Comparison of ENCODE assay signal across 36 cellular contexts in the genomic region with DNA sequence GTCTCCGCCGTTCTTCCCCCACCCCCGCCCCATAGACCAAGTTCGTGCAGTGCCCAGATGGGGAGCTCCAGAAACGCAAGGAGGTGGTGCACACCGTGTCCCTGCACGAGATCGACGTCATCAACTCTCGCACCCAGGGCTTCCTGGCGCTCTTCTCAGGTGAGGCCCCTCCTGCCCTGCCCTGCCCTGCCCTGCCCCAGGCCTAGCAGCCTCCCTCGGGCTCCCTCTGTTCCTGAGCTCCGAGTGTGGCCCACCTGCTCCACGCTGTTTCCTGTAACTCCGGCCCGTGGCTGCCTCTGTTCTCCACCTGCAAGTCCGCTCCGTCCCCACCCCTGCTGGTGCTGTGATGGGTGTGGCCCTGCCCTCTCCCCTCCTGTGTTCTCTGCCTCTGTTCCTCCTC. TPM values are rescaled to one million over a fixed set of nuclear protein-coding genes. Genes with fewer than 3 reads are reported as not detected.
"Had no signal": no experiment of that assay in that cellular context is flagged by ENCODE, and none has a peak within 500 bp of the region (broad histone marks: within the 10 kb centered on the region; RNA-seq: fewer than 3 reads in every experiment).

No MANE protein-coding gene starts in this region.

- H3K9me3 Mint-ChIP-seq: mesothelial cell of epicardium; naive B cell; natural killer cell; nephron progenitor cell; neural progenitor cell; stimulated activated memory B cell treated with anti-CD40 and anti-IgM and Interleukin-4, amounts not matched to agents 10 μg/mL and 1 μg/mL and 100 μg/mL, for 72 hours had no signal

- H3K79me2 ChIP-seq: parathyroid adenoma had no signal

- H3K4me3 Mint-ChIP-seq: mesothelial cell of epicardium; naive B cell; natural killer cell; nephron progenitor cell; neural progenitor cell; stimulated activated memory B cell treated with anti-CD40 and anti-IgM and Interleukin-4, amounts not matched to agents 10 μg/mL and 1 μg/mL and 100 μg/mL, for 72 hours had no signal

- H3K36me3 ChIP-seq: neural progenitor cell had no signal

- H3K27ac Mint-ChIP-seq: mesothelial cell of epicardium; naive B cell; natural killer cell; nephron progenitor cell; neural progenitor cell; stimulated activated memory B cell treated with anti-CD40 and anti-IgM and Interleukin-4, amounts not matched to agents 10 μg/mL and 1 μg/mL and 100 μg/mL, for 72 hours had no signal

- DNase-seq: islet precursor cell; left ventricle myocardium inferior; mesendoderm; naive B cell; natural killer cell; nephron progenitor cell; occipital lobe; right lobe of liver; stimulated activated CD4-positive, alpha-beta T cell treated with anti-CD3 and anti-CD28 coated beads, Interleukin-1b, Interleukin-23, amount 100 ng/mL, for 48 hours; stimulated activated CD4-positive, alpha-beta T cell treated with anti-CD3 and anti-CD28 coated beads, Interleukin-2, amount 100 ng/mL, for 48 hours; stimulated activated CD4-positive, alpha-beta T cell treated with anti-CD3 and anti-CD28 coated beads, Interleukin-4, amount 100 ng/mL, for 4 hours; stimulated activated CD8-positive, alpha-beta memory T cell treated with anti-CD3 and anti-CD28 coated beads, Interleukin-4, amount 100 ng/mL, for 48 hours; stimulated activated naive CD8-positive, alpha-beta T cell treated with anti-CD3 and anti-CD28 coated beads, Interleukin-15, Interleukin-2, amounts not matched to agents 100 U/mL and 50 U/mL, for 24 hours; stomach; testis; thyroid gland; transverse colon had no signal

- H3K27me3 ChIP-seq: neural progenitor cell, neutrophil, right atrium auricular region, right lobe of liver, stomach, testis, thyroid gland, transverse colon, upper lobe of left lung, vagina had no signal

- H3K27ac ChIP-seq: left ventricle myocardium inferior, neural progenitor cell, neutrophil, parathyroid adenoma, right atrium auricular region, right lobe of liver, stomach, testis, thyroid gland, transverse colon, upper lobe of left lung, vagina had no signal

- H3K9ac ChIP-seq: neural progenitor cell, parathyroid adenoma had no signal

- H3K4me1 ChIP-seq: left ventricle myocardium inferior, neural progenitor cell, parathyroid adenoma, right atrium auricular region, right lobe of liver, stomach, testis, thyroid gland, transverse colon, upper lobe of left lung, vagina had no signal

- H3K4me1 Mint-ChIP-seq: mesothelial cell of epicardium; natural killer cell; nephron progenitor cell; neural progenitor cell; stimulated activated memory B cell treated with anti-CD40 and anti-IgM and Interleukin-4, amounts not matched to agents 10 μg/mL and 1 μg/mL and 100 μg/mL, for 72 hours had no signal

- ATAC-seq: natural killer cell; right lobe of liver; stimulated activated memory B cell treated with anti-CD40 and anti-IgM and Interleukin-4, amounts not matched to agents 10 μg/mL and 1 μg/mL and 100 μg/mL, for 72 hours; stimulated activated naive CD8-positive, alpha-beta T cell treated with anti-CD3 and anti-CD28 coated beads, Interleukin-15, Interleukin-2, amounts not matched to agents 100 U/mL and 50 U/mL, for 24 hours had no signal

- H3K27me3 Mint-ChIP-seq: naive B cell; stimulated activated memory B cell treated with anti-CD40 and anti-IgM and Interleukin-4, amounts not matched to agents 10 μg/mL and 1 μg/mL and 100 μg/mL, for 72 hours had no signal

- H3K36me3 Mint-ChIP-seq: natural killer cell had no signal

- H3K4me3 ChIP-seq: left ventricle myocardium inferior, lung, neural progenitor cell, right atrium auricular region, right lobe of liver, smooth muscle cell, stomach, testis, thyroid gland, transverse colon, upper lobe of left lung, vagina had no signal

- H3K9me3 ChIP-seq: left ventricle myocardium inferior, neutrophil, right atrium auricular region, right lobe of liver, stomach, testis, thyroid gland, transverse colon, upper lobe of left lung, vagina had no signal

- H3K4me2 ChIP-seq: neural progenitor cell, smooth muscle cell had no signal

- H2AFZ ChIP-seq: neural progenitor cell, parathyroid adenoma had no signal

RNA-seq across cellular contexts. Expression of gene LHB, which starts 6.4 kb away (rescaled TPM):
- total RNA-seq: left ventricle myocardium inferior, mesothelial cell of epicardium, mononuclear cell, occipital lobe, osteocyte, posterior vena cava, right atrium auricular region, right lobe of liver, skeletal muscle tissue, smooth muscle cell, thyroid gland, urinary bladder, vagina had no signal

RNA-seq across cellular contexts. Expression of gene CGB3, which starts 13.7 kb away (rescaled TPM):
- total RNA-seq: kidney epithelial cell, left ventricle myocardium inferior, lower leg skin, lung, mesothelial cell of epicardium, mononuclear cell, natural killer cell, occipital lobe, osteocyte, posterior vena cava, pulmonary artery endothelial cell, renal cortical epithelial cell, right atrium auricular region, right lobe of liver, skeletal muscle tissue, smooth muscle cell, stomach, testis, thyroid gland, transverse colon, upper lobe of left lung, urinary bladder, vagina had no signal

RNA-seq across cellular contexts. Expression of gene CGB2, which starts 21.2 kb away (rescaled TPM):
- total RNA-seq: left ventricle myocardium inferior, lower leg skin, mononuclear cell, natural killer cell, occipital lobe, osteocyte, posterior vena cava, pulmonary artery endothelial cell, renal cortical epithelial cell, right atrium auricular region, right lobe of liver, skeletal muscle tissue, smooth muscle cell, stomach, thyroid gland, transverse colon, upper lobe of left lung, urinary bladder, vagina had no signal
